9 cellular contexts compared by ENCODE assay signal in the genomic region with DNA sequence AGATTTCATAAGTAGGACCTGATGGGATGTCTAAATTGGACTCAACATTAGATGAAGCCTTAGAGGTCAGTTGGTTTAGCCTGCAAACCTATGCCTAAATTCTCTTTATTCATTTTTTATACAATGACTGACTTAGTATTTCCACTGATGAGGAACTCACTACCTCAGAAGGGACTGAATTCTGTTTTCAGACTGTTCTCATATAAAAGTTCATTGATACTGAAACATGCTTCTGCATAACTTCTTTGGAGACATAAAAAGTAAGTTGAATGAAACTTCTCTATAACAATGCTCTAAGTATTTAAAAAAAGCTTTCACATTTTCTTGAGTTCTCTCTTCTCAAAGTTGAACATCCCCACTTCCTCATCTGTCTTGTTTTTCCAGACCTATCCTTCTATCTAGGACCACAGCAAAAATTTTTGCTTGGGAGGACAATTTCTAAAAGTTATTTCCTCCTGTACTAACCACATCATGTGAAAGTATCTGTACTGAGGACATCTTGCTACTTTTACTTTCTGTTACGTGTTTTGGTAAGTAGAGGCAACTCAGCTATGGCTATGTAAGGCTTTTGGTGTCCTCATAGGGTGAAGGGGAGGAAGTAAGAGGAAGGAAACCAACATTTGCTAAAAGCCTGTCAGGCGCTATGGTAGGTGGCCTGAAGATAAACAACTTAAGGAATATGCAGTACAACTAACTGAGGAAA.
DNase-seq lines count a peak whose midpoint lies in the region; ATAC-seq and FAIRE-seq lines count a peak whose summit lies in the region.
"Had no signal": no experiment of that assay in that cellular context is flagged by ENCODE, and none has a peak within 500 bp of the region (broad histone marks: within the 10 kb centered on the region; RNA-seq: fewer than 3 reads in every experiment).

No MANE protein-coding gene starts in this region.

- H3K9me3 Mint-ChIP-seq in activated CD4-positive, alpha-beta memory T cell treated with anti-CD3 and anti-CD28 coated beads for 36 hours = no peaks in the 10 kb centered on the region

- H3K79me2 ChIP-seq in trophoblast cell (ENCODE audit: control insufficient read depth, insufficient read depth, low read length, poor library complexity) = no peaks in the 10 kb centered on the region

- POLR2A ChIA-PET in activated CD4-positive, alpha-beta memory T cell treated with anti-CD3 and anti-CD28 coated beads for 36 hours (lab: Charles Lee) = interaction anchor here (1.4 kb wide), 1 partner anchor 15 kb away, joined by 6 read pairs; no protein-coding TSS in a partner anchor

- no peak overlapping the region for H4K8ac ChIP-seq in trophoblast cell (ENCODE audit: low read depth, low read length)

- no peak overlapping the region for H2BK120ac ChIP-seq in trophoblast cell (ENCODE audit: insufficient read depth, low read length, poor library complexity)

- no peak overlapping the region for H2BK5ac ChIP-seq in trophoblast cell (ENCODE audit: low read depth, low read length, poor library complexity)

- H3K9me3 ChIP-seq in small intestine (ENCODE audit: control insufficient read depth, low read depth) (no peaks in the 10 kb centered on the region), trophoblast cell (ENCODE audit: insufficient read depth, low read depth, low read length) (no peaks in the 10 kb centered on the region)

- WGBS in small intestine, 3 donors = 63 to 92% (median 65%) methylated on average over 2 of the region's 2 CpGs
- WGBS in trophoblast cell (ENCODE audit: extremely low coverage, insufficient coverage, insufficient read length) = no CpG with 5 or more reads among the region's 2 CpGs

- H3K27me3 ChIP-seq in small intestine (ENCODE audit: control insufficient read depth in 2 of 2, insufficient read depth in 2 of 2, low read length in 2 of 2) = no peaks in the 10 kb centered on the region
- H3K27me3 ChIP-seq in trophoblast cell (ENCODE audit: insufficient read depth, low read length) = no peaks in the 10 kb centered on the region

- no peak overlapping the region for H2BK12ac ChIP-seq in trophoblast cell (ENCODE audit: low read length)

- H3K27me3 Mint-ChIP-seq in activated CD4-positive, alpha-beta memory T cell treated with anti-CD3 and anti-CD28 coated beads for 36 hours = no peaks in the 10 kb centered on the region

- no peak overlapping the region for H2AK5ac ChIP-seq in trophoblast cell (ENCODE audit: low read length)

- CTCF ChIA-PET in activated CD4-positive, alpha-beta memory T cell treated with anti-CD3 and anti-CD28 coated beads for 36 hours (lab: Charles Lee) = interaction anchor here (1.6 kb wide), 1 partner anchor 8 kb away, joined by 3 read pairs; no protein-coding TSS in a partner anchor

- DNase-seq in activated CD4-positive, CD25-positive, alpha-beta regulatory T cell treated with anti-CD3 and anti-CD28 coated beads, Interleukin-2, amount 50 U/mL, for 72 hours = no peak
- no peak for DNase-seq in activated CD4-positive, alpha-beta memory T cell treated with anti-CD3 and anti-CD28 coated beads for 36 hours
- peak; percentile 25 for DNase-seq in small intestine
- no peak for DNase-seq in glomerular visceral epithelial cell (ENCODE audit: extremely low spot score)
- DNase-seq in trophoblast cell = no peak
- DNase-seq: GM23248 had no signal

- no peak for FAIRE-seq in small intestine (lab: Jason Lieb, UNC)

- no peak overlapping the region for H3K23ac ChIP-seq in trophoblast cell (ENCODE audit: low read length)

- peak overlapping the region; percentile 89 for H3K27ac Mint-ChIP-seq in activated CD4-positive, alpha-beta memory T cell treated with anti-CD3 and anti-CD28 coated beads for 36 hours

- H3K27ac ChIP-seq in small intestine (ENCODE audit: low read depth in 1 of 2, low read length in 1 of 2) (peak overlapping the region in 1 of 2 donors; percentile 21), trophoblast cell (ENCODE audit: low read depth, low read length) (no peak overlapping the region)
- H3K27ac ChIP-seq: GM23248 had no signal

- no peak overlapping the region for H2AFZ ChIP-seq in trophoblast cell (ENCODE audit: insufficient read depth, low read length, poor library complexity)
- H2AFZ ChIP-seq: GM23248 had no signal

- peak overlapping the region; percentile 49 for H3K4me3 Mint-ChIP-seq in activated CD4-positive, alpha-beta memory T cell treated with anti-CD3 and anti-CD28 coated beads for 36 hours

- peaks cover 35% of the 10 kb centered on the region for H3K36me3 Mint-ChIP-seq in activated CD4-positive, alpha-beta memory T cell treated with anti-CD3 and anti-CD28 coated beads for 36 hours

- no peak overlapping the region for H3K14ac ChIP-seq in trophoblast cell (ENCODE audit: low read length)

- H3K36me3 ChIP-seq in small intestine (ENCODE audit: control insufficient read depth in 2 of 2, insufficient read depth in 2 of 2, low read length in 2 of 2) (peaks cover 0 to 15% of the 10 kb centered on the region in 2 donors), trophoblast cell (ENCODE audit: control insufficient read depth in 1 of 2, insufficient read depth in 2 of 2, low read length in 2 of 2) (peaks cover 6 to 9% of the 10 kb centered on the region in 2 experiments)

- H3K4me3 ChIP-seq in small intestine (ENCODE audit: low read depth in 1 of 2, low read length in 2 of 2) (no peak overlapping the region), trophoblast cell (ENCODE audit: low read depth, low read length) (no peak overlapping the region)
- H3K4me3 ChIP-seq: GM23248 had no signal

- intact Hi-C loops in activated CD4-positive, alpha-beta memory T cell treated with anti-CD3 and anti-CD28 coated beads for 36 hours (cut with micrococcal nuclease) = loop anchor here (2.0 kb wide), 1 partner anchor 64 kb away; a partner anchor contains a TSS

- H3K9ac ChIP-seq in trophoblast cell (ENCODE audit: low read length) = no peak overlapping the region
- H3K9ac ChIP-seq: GM23248 had no signal

- H3K18ac ChIP-seq in trophoblast cell (ENCODE audit: low read length) = no peak overlapping the region

- H3K79me1 ChIP-seq in trophoblast cell (ENCODE audit: low read length) = no peaks in the 10 kb centered on the region

- ATAC-seq in activated CD4-positive, CD25-positive, alpha-beta regulatory T cell treated with anti-CD3 and anti-CD28 coated beads, Interleukin-2, amount 50 U/mL, for 24 hours = peak; percentile 76 to 79
- ATAC-seq in HG02970 (IDR thresholded peaks at IDR 0.05; ENCODE audit: low FRiP score, unreplicated experiment) (peak; percentile 53), HG03442 (IDR thresholded peaks at IDR 0.05; ENCODE audit: unreplicated experiment) (no peak)

- H4K12ac ChIP-seq in trophoblast cell (ENCODE audit: low read depth, low read length) = no peak overlapping the region

- H3K4ac ChIP-seq in trophoblast cell (ENCODE audit: low read depth, low read length) = no peak overlapping the region

- H3K4me1 Mint-ChIP-seq in activated CD4-positive, alpha-beta memory T cell treated with anti-CD3 and anti-CD28 coated beads for 36 hours (ENCODE audit: low read depth) = peaks cover 30% of the 10 kb centered on the region

- H4K91ac ChIP-seq in trophoblast cell (ENCODE audit: low read depth, low read length) = no peak overlapping the region

- no peak overlapping the region for H3K4me2 ChIP-seq in trophoblast cell (ENCODE audit: low read length)

- H3K4me1 ChIP-seq in small intestine (ENCODE audit: control insufficient read depth in 2 of 2, insufficient read depth in 1 of 2, low read depth in 1 of 2, low read length in 1 of 2) (peaks cover 0 to 3% of the 10 kb centered on the region in 2 donors), trophoblast cell (ENCODE audit: control insufficient read depth in 1 of 2, insufficient read depth in 2 of 2, low read length in 2 of 2) (no peaks in the 10 kb centered on the region)
